In genomic region chr9:37967681-37968080, GRCh38 we compare ENCODE assay signal across 23 cellular contexts.
DNase-seq lines count a peak whose midpoint lies in the region; ATAC-seq and TF ChIP-seq lines count a peak whose summit lies in the region.
"Had no signal": no experiment of that assay in that cellular context is flagged by ENCODE, and none has a peak within 500 bp of the region (broad histone marks: within the 10 kb centered on the region; RNA-seq: fewer than 3 reads in every experiment).

No MANE protein-coding gene starts in this region.

- H3K27ac ChIP-seq in ascending aorta (peak overlapping the region; percentile 9 to 42), hepatocyte (peak overlapping the region; percentile 97), prostate gland (peak overlapping the region; percentile 24 to 76)
- H3K27ac ChIP-seq: BLaER1 treated with 17β-estradiol and CSF1 and Interleukin-3, amounts not matched to agents 10 nM and 100 nM; left ventricle myocardium inferior; neural progenitor cell had no signal

- H3K27me3 ChIP-seq in ascending aorta (no peaks in the 10 kb centered on the region), hepatocyte (no peaks in the 10 kb centered on the region), prostate gland (replicated peaks; ENCODE audit: insufficient read depth) (no peaks in the 10 kb centered on the region)
- H3K27me3 ChIP-seq: BLaER1 treated with 17β-estradiol and CSF1 and Interleukin-3, amounts not matched to agents 10 nM and 100 nM; heart right ventricle; neural progenitor cell had no signal

- H3K79me2 ChIP-seq in hepatocyte, result peaks cover 5% of the 10 kb centered on the region

- ATAC-seq in GM19452 (IDR thresholded peaks at IDR 0.05; ENCODE audit: unreplicated experiment), result no peak
- no peak for ATAC-seq in HG03442 (IDR thresholded peaks at IDR 0.05; ENCODE audit: unreplicated experiment)
- ATAC-seq in HG03565 (IDR thresholded peaks at IDR 0.05; ENCODE audit: unreplicated experiment), result no peak
- ATAC-seq in GM21576 (IDR thresholded peaks at IDR 0.05; ENCODE audit: unreplicated experiment), result no peak

- intact Hi-C loops in Calu3 (cut with micrococcal nuclease; ENCODE audit: unreplicated experiment), result loop anchor here (10.0 kb wide), 1 partner anchor 77 kb away; no protein-coding TSS in a partner anchor
- intact Hi-C loops in ascending aorta (cut with DNase I), result no loop called here
- intact Hi-C loops in prostate gland (cut with DNase I), result no loop called here

- H3K27me3 Mint-ChIP-seq in Calu3 (ENCODE audit: unreplicated experiment), result no peaks in the 10 kb centered on the region
- H3K27me3 Mint-ChIP-seq: activated CD4-positive, alpha-beta memory T cell treated with anti-CD3 and anti-CD28 coated beads, Interleukin-2, amount 10 ng/mL, durations not matched to agents 7 days and 5 days; stimulated activated naive CD8-positive, alpha-beta T cell treated with anti-CD3 and anti-CD28 coated beads, Interleukin-15, Interleukin-2, amounts not matched to agents 100 ng/mL and 50 ng/mL, for 24 hours; type B pancreatic cell had no signal

- H4K20me1 ChIP-seq in hepatocyte (ENCODE audit: insufficient read depth, poor library complexity, severe bottlenecking), result no peaks in the 10 kb centered on the region

- TF ChIP-seq CTCF in Calu3 (IDR thresholded peaks at IDR 0.05; ENCODE audit: unreplicated experiment) (no peak), ascending aorta (IDR thresholded peaks at IDR 0.05) (no peak), hepatocyte (IDR thresholded peaks at IDR 0.05; ENCODE audit: poor library complexity) (no peak), prostate gland (IDR thresholded peaks at IDR 0.05) (no peak)

- H3K4me3 ChIP-seq in ascending aorta, result no peak overlapping the region
- H3K4me3 ChIP-seq in hepatocyte, result no peak overlapping the region
- H3K4me3 ChIP-seq in prostate gland, result no peak overlapping the region
- H3K4me3 ChIP-seq: BLaER1 treated with 17β-estradiol and CSF1 and Interleukin-3, amounts not matched to agents 10 nM and 100 nM; heart right ventricle; left ventricle myocardium inferior; neural progenitor cell had no signal

- no TSS peak for BruUV-seq in Calu3 (replicated peaks; lab: Mats Ljungman, UMichigan)

- CTCF ChIA-PET in Calu3 (lab: Charles Lee), result no interaction called here

- H3K9me3 Mint-ChIP-seq in Calu3 (ENCODE audit: low read depth, unreplicated experiment), result no peaks in the 10 kb centered on the region
- H3K9me3 Mint-ChIP-seq: activated CD4-positive, alpha-beta memory T cell treated with anti-CD3 and anti-CD28 coated beads, Interleukin-2, amount 10 ng/mL, durations not matched to agents 7 days and 5 days; neural progenitor cell; stimulated activated naive CD8-positive, alpha-beta T cell treated with anti-CD3 and anti-CD28 coated beads, Interleukin-15, Interleukin-2, amounts not matched to agents 100 ng/mL and 50 ng/mL, for 24 hours; type B pancreatic cell had no signal

- H3K9me2 ChIP-seq in hepatocyte (replicated peaks; ENCODE audit: insufficient read depth), result no peaks in the 10 kb centered on the region

- WGBS in hepatocyte (ENCODE audit: low lambda C conversion rate, missing lambda C conversion rate), result 98% methylated on average over 8 of the region's 8 CpGs
- 93% methylated on average over 8 of the region's 8 CpGs for WGBS in prostate gland

- no peak overlapping the region for H2AFZ ChIP-seq in hepatocyte
- H2AFZ ChIP-seq: neural progenitor cell had no signal

- H3K36me3 Mint-ChIP-seq in Calu3 (ENCODE audit: insufficient read depth, unreplicated experiment), result peaks cover 23% of the 10 kb centered on the region
- H3K36me3 Mint-ChIP-seq: neural progenitor cell had no signal

- H3K36me3 ChIP-seq in ascending aorta (peaks cover 0 to 10% of the 10 kb centered on the region in 2 donors), hepatocyte (replicated peaks; ENCODE audit: insufficient read depth, low read depth) (no peaks in the 10 kb centered on the region), prostate gland (no peaks in the 10 kb centered on the region)
- H3K36me3 ChIP-seq: BLaER1 treated with 17β-estradiol and CSF1 and Interleukin-3, amounts not matched to agents 10 nM and 100 nM; left ventricle myocardium inferior; neural progenitor cell had no signal

- H3K4me2 ChIP-seq in hepatocyte, result no peak overlapping the region
- H3K4me2 ChIP-seq: BLaER1 treated with 17β-estradiol and CSF1 and Interleukin-3, amounts not matched to agents 10 nM and 100 nM; neural progenitor cell had no signal

- no peak for TF ChIP-seq POLR2A in prostate gland (IDR thresholded peaks at IDR 0.05)

- H3K9me3 ChIP-seq in ascending aorta (no peaks in the 10 kb centered on the region), hepatocyte (ENCODE audit: low read depth) (no peaks in the 10 kb centered on the region), prostate gland (no peaks in the 10 kb centered on the region)
- H3K9me3 ChIP-seq: BLaER1 treated with 17β-estradiol and CSF1 and Interleukin-3, amounts not matched to agents 10 nM and 100 nM; heart right ventricle; left ventricle myocardium inferior had no signal

- no peak overlapping the region for H3K4me3 Mint-ChIP-seq in Calu3 (ENCODE audit: low read depth, unreplicated experiment)
- H3K4me3 Mint-ChIP-seq: activated CD4-positive, alpha-beta memory T cell treated with anti-CD3 and anti-CD28 coated beads, Interleukin-2, amount 10 ng/mL, durations not matched to agents 7 days and 5 days; neural progenitor cell; stimulated activated naive CD8-positive, alpha-beta T cell treated with anti-CD3 and anti-CD28 coated beads, Interleukin-15, Interleukin-2, amounts not matched to agents 100 ng/mL and 50 ng/mL, for 24 hours; type B pancreatic cell had no signal

- H3K27ac Mint-ChIP-seq in Calu3 (ENCODE audit: unreplicated experiment), result peak overlapping the region; percentile 91
- H3K27ac Mint-ChIP-seq: activated CD4-positive, alpha-beta memory T cell treated with anti-CD3 and anti-CD28 coated beads, Interleukin-2, amount 10 ng/mL, durations not matched to agents 7 days and 5 days; neural progenitor cell; stimulated activated naive CD8-positive, alpha-beta T cell treated with anti-CD3 and anti-CD28 coated beads, Interleukin-15, Interleukin-2, amounts not matched to agents 100 ng/mL and 50 ng/mL, for 24 hours had no signal

- H3K4me1 ChIP-seq in ascending aorta, result peaks cover 5 to 40% of the 10 kb centered on the region in 2 donors
- H3K4me1 ChIP-seq in hepatocyte (ENCODE audit: insufficient read depth), result peaks cover 76% of the 10 kb centered on the region
- peaks cover 15% of the 10 kb centered on the region for H3K4me1 ChIP-seq in prostate gland (replicated peaks)
- H3K4me1 ChIP-seq: neural progenitor cell had no signal

- H3K4me1 Mint-ChIP-seq in Calu3 (ENCODE audit: low read depth, unreplicated experiment), result peaks cover 33% of the 10 kb centered on the region

- DNase-seq in Calu3, result no peak
- no peak for DNase-seq in ascending aorta (ENCODE audit: low spot score in 2 of 2)
- DNase-seq in hepatocyte (ENCODE audit: low spot score), result no peak
- DNase-seq in prostate gland (ENCODE audit: low spot score), result no peak
- DNase-seq: ACHN; activated CD4-positive, alpha-beta memory T cell treated with anti-CD3 and anti-CD28 coated beads, Interleukin-2, amount 10 ng/mL, durations not matched to agents 7 days and 5 days; activated CD4-positive, CD25-positive, alpha-beta regulatory T cell; activated effector memory CD4-positive, alpha-beta T cell treated with anti-CD3 and anti-CD28 coated beads, Interleukin-2, amount 50 U/mL, for 16 hours; H7; heart right ventricle; KBM-7; left ventricle myocardium inferior; NCI-H2171; NCI-H526; stimulated activated CD4-positive, alpha-beta T cell treated with anti-CD3 and anti-CD28 coated beads, Interleukin-4, amount 100 ng/mL, for 4 hours had no signal

Comparison
In these comparisons a context has a peak if more than half of its experiments do, and no peak if none do; other contexts are left out.
1. H3K27ac ChIP-seq: peak in every context shown above with its lines; median percentile 97 in hepatocyte; 50 in prostate gland; 26 in ascending aorta.